In genomic region chr22:32622004-32622761, GRCh38 we compare ENCODE assay signal across 11 cellular contexts.
DNase-seq lines count a peak whose midpoint lies in the region; ATAC-seq and TF ChIP-seq lines count a peak whose summit lies in the region.
"Had no signal": no experiment of that assay in that cellular context is flagged by ENCODE, and none has a peak within 500 bp of the region (broad histone marks: within the 10 kb centered on the region; RNA-seq: fewer than 3 reads in every experiment).

No MANE protein-coding gene starts in this region.

- H3K27ac Mint-ChIP-seq in activated CD4-positive, alpha-beta T cell treated with anti-CD3 and anti-CD28 coated beads, Interleukin-2, amount 10 ng/mL, durations not matched to agents 7 days and 5 days, result no peak overlapping the region
- H3K27ac Mint-ChIP-seq: activated T-helper 2 cell treated with anti-CD3 and anti-CD28 coated beads, Interferon-gamma antibody, Interleukin-2, Interleukin-4, amounts not matched to agents 10 μg/mL and 5 μg/mL and 100 μg/mL, durations not matched to agents 14 hours and 24 hours and 36 hours; CD4-positive, CD25-positive, alpha-beta regulatory T cell had no signal

- CTCF ChIA-PET in BJ (lab: Yijun Ruan, JAX), result interaction anchor here (0.6 to 10.8 kb wide), 9 partner anchors 27 to 175 kb away, joined by 3 to 119 read pairs (median 3); partner anchors contain the start of gene TIMP3
- CTCF ChIA-PET in activated CD4-positive, alpha-beta T cell treated with anti-CD3 and anti-CD28 coated beads, Interleukin-2, amount 10 ng/mL, durations not matched to agents 7 days and 5 days (lab: Charles Lee), result interaction anchor here (0.6 kb wide), 1 partner anchor 806 kb away, joined by 3 read pairs; no protein-coding TSS in a partner anchor

- H3K36me3 ChIP-seq in BJ (ENCODE audit: control insufficient read depth, insufficient read depth, low read length), result no peaks in the 10 kb centered on the region
- H3K36me3 ChIP-seq in prostate gland, result no peaks in the 10 kb centered on the region
- H3K36me3 ChIP-seq: neutrophil had no signal

- intact Hi-C loops in prostate gland (cut with DNase I), result loop anchor here (5.0 kb wide), 3 partner anchors 50 to 230 kb away; partner anchors contain the start of gene TIMP3

- no peaks in the 10 kb centered on the region for H3K27me3 Mint-ChIP-seq in activated CD4-positive, alpha-beta T cell treated with anti-CD3 and anti-CD28 coated beads, Interleukin-2, amount 10 ng/mL, durations not matched to agents 7 days and 5 days

- in situ Hi-C loops in astrocyte of the spinal cord (cut with HindIII; ENCODE audit: low sequenced_read_pairs), result no loop called here

- no peaks in the 10 kb centered on the region for H3K4me1 Mint-ChIP-seq in activated CD4-positive, alpha-beta T cell treated with anti-CD3 and anti-CD28 coated beads, Interleukin-2, amount 10 ng/mL, durations not matched to agents 7 days and 5 days

- H3K4me3 Mint-ChIP-seq in activated CD4-positive, alpha-beta T cell treated with anti-CD3 and anti-CD28 coated beads, Interleukin-2, amount 10 ng/mL, durations not matched to agents 7 days and 5 days, result no peak overlapping the region
- H3K4me3 Mint-ChIP-seq: CD4-positive, CD25-positive, alpha-beta regulatory T cell had no signal

- peak overlapping the region; percentile 73 for H3K27ac ChIP-seq in prostate gland
- H3K27ac ChIP-seq: neutrophil had no signal

- TF ChIP-seq POLR2A in prostate gland (IDR thresholded peaks at IDR 0.05), result no peak

- no peaks in the 10 kb centered on the region for H3K9me3 Mint-ChIP-seq in activated CD4-positive, alpha-beta T cell treated with anti-CD3 and anti-CD28 coated beads, Interleukin-2, amount 10 ng/mL, durations not matched to agents 7 days and 5 days

- H3K4me1 ChIP-seq in prostate gland (replicated peaks), result no peaks in the 10 kb centered on the region

- H3K9me3 ChIP-seq in prostate gland, result no peaks in the 10 kb centered on the region
- H3K9me3 ChIP-seq: neutrophil had no signal

- DNase-seq in BJ (ENCODE audit: low read depth) (peak; percentile 81), astrocyte of the spinal cord (ENCODE audit: low read depth, low spot score) (peak; percentile 61), iPS DF 19.7 (ENCODE audit: low read depth, low spot score) (peak; percentile 78), prostate gland (ENCODE audit: low spot score) (no peak), SK-N-DZ (ENCODE audit: low spot score) (no peak)
- DNase-seq in activated CD4-positive, alpha-beta T cell treated with anti-CD3 and anti-CD28 coated beads, Interleukin-2, amount 10 ng/mL, durations not matched to agents 7 days and 5 days, result no peak
- DNase-seq: CD4-positive, CD25-positive, alpha-beta regulatory T cell had no signal

- POLR2A ChIA-PET in BJ (lab: Charles Lee), result interaction anchor here (0.6 to 2.1 kb wide), 8 partner anchors 20 to 1181 kb away, joined by 3 to 15 read pairs (median 4); partner anchors contain the start of gene TIMP3
- POLR2A ChIA-PET in activated CD4-positive, alpha-beta T cell treated with anti-CD3 and anti-CD28 coated beads, Interleukin-2, amount 10 ng/mL, durations not matched to agents 7 days and 5 days (lab: Charles Lee), result no interaction called here

- no peaks in the 10 kb centered on the region for H3K36me3 Mint-ChIP-seq in activated CD4-positive, alpha-beta T cell treated with anti-CD3 and anti-CD28 coated beads, Interleukin-2, amount 10 ng/mL, durations not matched to agents 7 days and 5 days (ENCODE audit: low read depth)
- H3K36me3 Mint-ChIP-seq: CD4-positive, CD25-positive, alpha-beta regulatory T cell had no signal

- H3K27me3 ChIP-seq in BJ (ENCODE audit: control insufficient read depth, insufficient read depth, low read length), result 0 out of 2 replicates have a peak, but pooled peaks cover 1% of the 10 kb centered on the region
- H3K27me3 ChIP-seq in prostate gland (replicated peaks; ENCODE audit: insufficient read depth), result no peaks in the 10 kb centered on the region

- H3K4me3 ChIP-seq in BJ (ENCODE audit: low read depth, low read length), result peak overlapping the region; percentile 4; the same call in 1 of the 2 replicates
- H3K4me3 ChIP-seq in astrocyte of the spinal cord (ENCODE audit: low read depth, low read length), result no peak overlapping the region
- no peak overlapping the region for H3K4me3 ChIP-seq in prostate gland

- WGBS in prostate gland, result 45% methylated on average over 10 of the region's 10 CpGs

- no peak for TF ChIP-seq CTCF in BJ (IDR thresholded peaks at IDR 0.05; ENCODE audit: insufficient read depth, low read depth, low read length)
- TF ChIP-seq CTCF in astrocyte of the spinal cord (IDR thresholded peaks at IDR 0.05; ENCODE audit: low read depth, low read length), result no peak
- no peak for TF ChIP-seq CTCF in prostate gland (IDR thresholded peaks at IDR 0.05)

- ATAC-seq in HG03280 (IDR thresholded peaks at IDR 0.05; ENCODE audit: unreplicated experiment), result no peak
- ATAC-seq in GM21619 (IDR thresholded peaks at IDR 0.05; ENCODE audit: unreplicated experiment), result no peak

Comparison
In these comparisons a context has a peak if more than half of its experiments do, and no peak if none do; other contexts are left out.
1. DNase-seq: peak in BJ (single experiment), astrocyte of the spinal cord (single experiment) and iPS DF 19.7 (single experiment); none in prostate gland (single experiment), SK-N-DZ (single experiment) and activated CD4-positive, alpha-beta T cell treated with anti-CD3 and anti-CD28 coated beads, Interleukin-2, amount 10 ng/mL, durations not matched to agents 7 days and 5 days (single experiment).